1 cellular context compared by ENCODE assay signal in the genomic region with DNA sequence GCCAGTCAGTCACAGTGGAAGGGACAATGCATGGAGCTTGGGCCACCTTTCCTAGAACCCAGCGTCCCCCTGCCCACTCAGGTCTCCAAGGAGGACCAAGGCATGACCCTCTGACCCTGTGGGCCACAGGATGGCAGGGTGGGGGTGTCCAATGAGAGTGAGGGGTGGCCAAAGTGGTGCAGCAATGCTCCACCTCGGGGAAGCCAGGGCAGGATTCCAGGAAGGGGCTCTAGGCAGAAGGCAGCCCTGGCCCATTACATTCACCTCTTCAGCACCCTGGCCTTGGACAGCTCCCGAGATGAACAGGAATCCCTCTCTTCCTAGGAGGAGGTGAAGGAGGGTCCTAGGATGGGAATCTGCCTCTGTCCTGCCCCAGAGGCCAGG.
TF ChIP-seq lines count a peak whose summit lies in the region.

No MANE protein-coding gene starts in this region.

TF ChIP-seq in WTC11, 78 proteins besides CTCF, POLR2A, EP300 and RAD21 (continued from another document):
- TF ChIP-seq, protein P1, sequence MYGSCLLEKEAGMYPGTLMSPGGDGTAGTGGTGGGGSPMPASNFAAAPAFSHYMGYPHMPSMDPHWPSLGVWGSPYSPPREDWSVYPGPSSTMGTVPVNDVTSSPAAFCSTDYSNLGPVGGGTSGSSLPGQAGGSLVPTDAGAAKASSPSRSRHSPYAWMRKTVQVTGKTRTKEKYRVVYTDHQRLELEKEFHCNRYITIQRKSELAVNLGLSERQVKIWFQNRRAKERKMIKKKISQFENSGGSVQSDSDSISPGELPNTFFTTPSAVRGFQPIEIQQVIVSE (CRISPR knock-in tag; IDR thresholded peaks at IDR 0.05; ENCODE audit: borderline replicate concordance), result no peak
- TF ChIP-seq, protein P2, sequence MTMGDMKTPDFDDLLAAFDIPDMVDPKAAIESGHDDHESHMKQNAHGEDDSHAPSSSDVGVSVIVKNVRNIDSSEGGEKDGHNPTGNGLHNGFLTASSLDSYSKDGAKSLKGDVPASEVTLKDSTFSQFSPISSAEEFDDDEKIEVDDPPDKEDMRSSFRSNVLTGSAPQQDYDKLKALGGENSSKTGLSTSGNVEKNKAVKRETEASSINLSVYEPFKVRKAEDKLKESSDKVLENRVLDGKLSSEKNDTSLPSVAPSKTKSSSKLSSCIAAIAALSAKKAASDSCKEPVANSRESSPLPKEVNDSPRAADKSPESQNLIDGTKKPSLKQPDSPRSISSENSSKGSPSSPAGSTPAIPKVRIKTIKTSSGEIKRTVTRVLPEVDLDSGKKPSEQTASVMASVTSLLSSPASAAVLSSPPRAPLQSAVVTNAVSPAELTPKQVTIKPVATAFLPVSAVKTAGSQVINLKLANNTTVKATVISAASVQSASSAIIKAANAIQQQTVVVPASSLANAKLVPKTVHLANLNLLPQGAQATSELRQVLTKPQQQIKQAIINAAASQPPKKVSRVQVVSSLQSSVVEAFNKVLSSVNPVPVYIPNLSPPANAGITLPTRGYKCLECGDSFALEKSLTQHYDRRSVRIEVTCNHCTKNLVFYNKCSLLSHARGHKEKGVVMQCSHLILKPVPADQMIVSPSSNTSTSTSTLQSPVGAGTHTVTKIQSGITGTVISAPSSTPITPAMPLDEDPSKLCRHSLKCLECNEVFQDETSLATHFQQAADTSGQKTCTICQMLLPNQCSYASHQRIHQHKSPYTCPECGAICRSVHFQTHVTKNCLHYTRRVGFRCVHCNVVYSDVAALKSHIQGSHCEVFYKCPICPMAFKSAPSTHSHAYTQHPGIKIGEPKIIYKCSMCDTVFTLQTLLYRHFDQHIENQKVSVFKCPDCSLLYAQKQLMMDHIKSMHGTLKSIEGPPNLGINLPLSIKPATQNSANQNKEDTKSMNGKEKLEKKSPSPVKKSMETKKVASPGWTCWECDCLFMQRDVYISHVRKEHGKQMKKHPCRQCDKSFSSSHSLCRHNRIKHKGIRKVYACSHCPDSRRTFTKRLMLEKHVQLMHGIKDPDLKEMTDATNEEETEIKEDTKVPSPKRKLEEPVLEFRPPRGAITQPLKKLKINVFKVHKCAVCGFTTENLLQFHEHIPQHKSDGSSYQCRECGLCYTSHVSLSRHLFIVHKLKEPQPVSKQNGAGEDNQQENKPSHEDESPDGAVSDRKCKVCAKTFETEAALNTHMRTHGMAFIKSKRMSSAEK (CRISPR knock-in tag; IDR thresholded peaks at IDR 0.05; ENCODE audit: borderline replicate concordance), result no peak
- peak; percentile 59; the same call in 1 of the 2 replicates for TF ChIP-seq ZNF219 (CRISPR knock-in tag; IDR thresholded peaks at IDR 0.05; ENCODE audit: borderline replicate concordance)
- TF ChIP-seq, protein P3, sequence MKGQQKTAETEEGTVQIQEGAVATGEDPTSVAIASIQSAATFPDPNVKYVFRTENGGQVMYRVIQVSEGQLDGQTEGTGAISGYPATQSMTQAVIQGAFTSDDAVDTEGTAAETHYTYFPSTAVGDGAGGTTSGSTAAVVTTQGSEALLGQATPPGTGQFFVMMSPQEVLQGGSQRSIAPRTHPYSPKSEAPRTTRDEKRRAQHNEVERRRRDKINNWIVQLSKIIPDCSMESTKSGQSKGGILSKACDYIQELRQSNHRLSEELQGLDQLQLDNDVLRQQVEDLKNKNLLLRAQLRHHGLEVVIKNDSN (CRISPR knock-in tag; IDR thresholded peaks at IDR 0.05), result peak; percentile 21; the same call in 1 of the 2 replicates
